ENCODE assay signal across 12 cellular contexts in the genomic region with DNA sequence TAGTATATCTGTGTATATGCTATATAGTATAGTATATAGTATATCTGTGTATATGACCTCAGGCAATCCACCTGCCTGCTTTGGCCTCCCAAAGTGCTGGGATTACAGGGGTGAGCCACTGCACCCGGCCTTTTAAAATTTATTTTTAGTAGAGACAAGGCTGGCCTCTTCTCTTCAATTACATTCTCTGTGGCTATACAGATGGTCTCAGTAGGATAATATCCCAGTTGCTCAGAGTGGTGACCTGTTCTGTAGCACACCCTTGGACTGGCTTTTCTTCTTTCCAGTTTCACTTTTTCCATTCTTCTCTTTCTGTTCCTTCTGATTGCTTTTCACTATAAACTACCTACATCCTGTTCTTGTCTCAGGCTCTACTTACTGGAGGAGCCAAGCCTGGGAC. TPM values are rescaled to one million over a fixed set of nuclear protein-coding genes. Genes with fewer than 3 reads are reported as not detected.
A peak's percentile ranks its signal among the peaks of the same experiment; 100 is the strongest.
DNase-seq lines count a peak whose midpoint lies in the region; ATAC-seq and TF ChIP-seq lines count a peak whose summit lies in the region.
"Had no signal": no experiment of that assay in that cellular context is flagged by ENCODE, and none has a peak within 500 bp of the region (broad histone marks: within the 10 kb centered on the region; RNA-seq: fewer than 3 reads in every experiment).

No MANE protein-coding gene starts in this region.

- H3K27ac ChIP-seq in left ventricle myocardium inferior (replicated peaks) = peak overlapping the region; percentile 93
- H3K27ac ChIP-seq in epithelial cell of prostate = peak overlapping the region; percentile 96
- peak overlapping the region; percentile 85 to 92 for H3K27ac ChIP-seq in prostate gland
- H3K27ac ChIP-seq: WERI-Rb-1 had no signal

- TF ChIP-seq CTCF in left ventricle myocardium inferior (IDR thresholded peaks at IDR 0.05; ENCODE audit: borderline replicate concordance) = no peak
- TF ChIP-seq CTCF in prostate gland (IDR thresholded peaks at IDR 0.05) = no peak

- ATAC-seq in left cardiac atrium = no peak

- DNase-seq in left ventricle myocardium inferior (no peak), left cardiac atrium (no peak), epithelial cell of prostate (ENCODE audit: low read depth, low spot score) (no peak), prostate gland (ENCODE audit: low spot score) (no peak), pons (ENCODE audit: low spot score) (no peak), NCI-H82 (lab: John Stamatoyannopoulos, UW) (no peak), NCI-H1048 (lab: John Stamatoyannopoulos, UW) (no peak)
- no peak for DNase-seq in activated T-cell treated with anti-CD3 and anti-CD28 coated beads, Interleukin-2, amount 50 U/mL, for 48 hours
- DNase-seq: activated gamma-delta T cell had no signal

- peaks cover 54% of the 10 kb centered on the region for H3K27me3 ChIP-seq in left ventricle myocardium inferior (ENCODE audit: low read depth)
- H3K27me3 ChIP-seq in prostate gland (replicated peaks; ENCODE audit: insufficient read depth) = no peaks in the 10 kb centered on the region
- H3K27me3 ChIP-seq: body of pancreas had no signal

- TF ChIP-seq POLR2A in prostate gland (IDR thresholded peaks at IDR 0.05) = no peak

- intact Hi-C loops in left ventricle myocardium inferior (cut with micrococcal nuclease) (loop anchor here (5.0 kb wide), 1 partner anchor 67 kb away; no protein-coding TSS in a partner anchor), left cardiac atrium (cut with DNase I) (loop anchor here (5.0 kb wide), 2 partner anchors 37 to 67 kb away; no protein-coding TSS in a partner anchor), prostate gland (cut with DNase I) (loop anchor here (1.0 kb wide), 1 partner anchor 66 kb away; no protein-coding TSS in a partner anchor)

- 75% methylated on average over 1 of the region's 1 CpG for WGBS in prostate gland

- H3K36me3 ChIP-seq in left ventricle myocardium inferior (no peaks in the 10 kb centered on the region), prostate gland (no peaks in the 10 kb centered on the region)
- H3K36me3 ChIP-seq: WERI-Rb-1 had no signal

- H3K4me3 ChIP-seq in left ventricle myocardium inferior (no peak overlapping the region), prostate gland (no peak overlapping the region)
- H3K4me3 ChIP-seq: body of pancreas, lung had no signal

- H3K4me1 ChIP-seq in left ventricle myocardium inferior (peaks cover 42% of the 10 kb centered on the region), prostate gland (replicated peaks) (no peaks in the 10 kb centered on the region)

- H3K9me3 ChIP-seq in left ventricle myocardium inferior (replicated peaks) (no peaks in the 10 kb centered on the region), prostate gland (no peaks in the 10 kb centered on the region)
- H3K9me3 ChIP-seq: body of pancreas had no signal

RNA-seq across cellular contexts. Expression of gene NFATC4, which starts 3.1 kb away (rescaled TPM):
- total RNA-seq in left ventricle myocardium inferior = 20.6 TPM
- total RNA-seq in left cardiac atrium = 10 to 100 TPM; 23.9 to 30.9 TPM
- total RNA-seq in prostate gland = 10 to 100 TPM in 1 of 2 donors, 1 to 10 TPM in 1; 6.3 to 41.1 TPM

RNA-seq across cellular contexts. Expression of gene RIPK3, which starts 25.1 kb away (rescaled TPM):
- total RNA-seq in left ventricle myocardium inferior = 3.6 TPM
- 1 to 10 TPM; 6.5 to 6.7 TPM for total RNA-seq in left cardiac atrium
- total RNA-seq in prostate gland = 1 to 10 TPM; 1.9 to 7.6 TPM

RNA-seq across cellular contexts. Expression of gene ADCY4, which starts 30.0 kb away (rescaled TPM):
- total RNA-seq in left ventricle myocardium inferior (26.6 TPM), left cardiac atrium (10 to 100 TPM; 19.2 to 43.9 TPM), prostate gland (10 to 100 TPM; 19.4 to 28.7 TPM)

RNA-seq across cellular contexts. Expression of gene NYNRIN, which starts 34.0 kb away (rescaled TPM):
- total RNA-seq in left ventricle myocardium inferior (8.0 TPM), left cardiac atrium (10 to 100 TPM in 1 of 2 donors, 1 to 10 TPM in 1; 6.5 to 12.0 TPM), prostate gland (10 to 100 TPM; 10.5 to 26.5 TPM)

RNA-seq across cellular contexts. Expression of gene LTB4R, which starts 53.5 kb away (rescaled TPM):
- total RNA-seq in left ventricle myocardium inferior (1.8 TPM), left cardiac atrium (1 to 10 TPM; 2.8 to 3.2 TPM), prostate gland (10 to 100 TPM; 11.8 to 14.2 TPM)
